17 cellular contexts compared by ENCODE assay signal in the genomic region with DNA sequence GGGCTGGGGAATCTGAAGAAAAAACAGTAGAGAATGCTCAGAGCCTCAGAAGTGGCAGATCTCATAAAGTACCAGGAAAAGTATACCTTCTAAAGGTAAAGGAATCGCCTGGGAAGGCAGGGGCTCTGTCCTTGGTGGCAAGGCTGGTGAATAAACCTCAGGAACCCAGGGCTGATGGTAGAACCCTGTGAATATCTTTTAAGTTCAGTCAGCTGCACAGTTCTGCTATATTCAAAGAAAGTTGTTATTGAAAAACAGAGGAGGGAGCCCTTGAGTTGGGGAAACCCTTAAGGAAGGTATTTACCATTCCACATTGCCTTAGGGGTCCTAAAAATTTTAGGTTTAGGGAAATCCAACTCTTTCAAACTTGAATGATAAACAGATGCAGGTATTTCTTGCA. TPM values are rescaled to one million over a fixed set of nuclear protein-coding genes. Genes with fewer than 3 reads are reported as not detected.
DNase-seq lines count a peak whose midpoint lies in the region; ATAC-seq and TF ChIP-seq lines count a peak whose summit lies in the region.
"Had no signal": no experiment of that assay in that cellular context is flagged by ENCODE, and none has a peak within 500 bp of the region (broad histone marks: within the 10 kb centered on the region; RNA-seq: fewer than 3 reads in every experiment).

No MANE protein-coding gene starts in this region.

- POLR2A ChIA-PET in A673 (lab: Charles Lee; ENCODE audit: low non-redundant PET): no interaction called here

- H3K9me3 Mint-ChIP-seq in HFFc6 (no peaks in the 10 kb centered on the region), endodermal cell (no peaks in the 10 kb centered on the region)
- H3K9me3 Mint-ChIP-seq: activated B cell treated with CpG ODN at 0.5 μM for 24 hours; activated naive CD4-positive, alpha-beta T cell treated with anti-CD3 and anti-CD28 coated beads, Interleukin-2, amount 10 ng/mL, durations not matched to agents 7 days and 5 days; effector memory CD8-positive, alpha-beta T cell had no signal

- H3K36me3 Mint-ChIP-seq in HFFc6 (ENCODE audit: low read depth) (no peaks in the 10 kb centered on the region), endodermal cell (ENCODE audit: low read depth) (no peaks in the 10 kb centered on the region)
- H3K36me3 Mint-ChIP-seq: activated naive CD4-positive, alpha-beta T cell treated with anti-CD3 and anti-CD28 coated beads, Interleukin-2, amount 10 ng/mL, durations not matched to agents 7 days and 5 days had no signal

- 70 to 88% methylated on average over 1 of the region's 1 CpG for WGBS in endodermal cell (ENCODE audit: insufficient coverage in 1 of 2, insufficient read length in 1 of 2), 2 experiments

- no peak for ATAC-seq in HG03469 (IDR thresholded peaks at IDR 0.05; ENCODE audit: unreplicated experiment)
- no peak for ATAC-seq in HG02798 (IDR thresholded peaks at IDR 0.05; ENCODE audit: poor library complexity, unreplicated experiment)
- ATAC-seq: effector memory CD8-positive, alpha-beta T cell; gastrocnemius medialis; psoas muscle had no signal

- intact Hi-C loops in A673 (cut with micrococcal nuclease; ENCODE audit: unreplicated experiment): loop anchor here (2.0 to 5.0 kb wide), 2 partner anchors 63 to 239 kb away; no protein-coding TSS in a partner anchor

- CTCF ChIA-PET in A673 (lab: Charles Lee): interaction anchor here (1.5 kb wide), 1 partner anchor 70 kb away, joined by 7 read pairs; no protein-coding TSS in a partner anchor

- TF ChIP-seq CTCF in A673 (conservative IDR thresholded peaks at IDR 0.05; ENCODE audit: low read depth, low read length): peak; percentile 57
- peak; percentile 20; the same call in 1 of the 2 replicates for TF ChIP-seq CTCF in HFFc6 (IDR thresholded peaks at IDR 0.05)
- peak; percentile 36 for TF ChIP-seq CTCF in endodermal cell (conservative IDR thresholded peaks at IDR 0.05)

- H3K9ac ChIP-seq in endodermal cell (ENCODE audit: extremely low read depth, low read length, poor library complexity, severe bottlenecking): no peak overlapping the region

- H3K4me1 ChIP-seq in A673 (ENCODE audit: insufficient read depth, low read length, poor library complexity, severe bottlenecking): no peaks in the 10 kb centered on the region
- H3K4me1 ChIP-seq in endodermal cell (ENCODE audit: control insufficient read depth, insufficient read depth, low read length): no peaks in the 10 kb centered on the region
- H3K4me1 ChIP-seq: gastrocnemius medialis, psoas muscle had no signal

- H3K36me3 ChIP-seq in A673 (ENCODE audit: insufficient read depth, low read length, poor library complexity, severe bottlenecking) (no peaks in the 10 kb centered on the region), endodermal cell (ENCODE audit: control insufficient read depth, insufficient read depth, low read length) (no peaks in the 10 kb centered on the region)
- H3K36me3 ChIP-seq: cardiac muscle cell, gastrocnemius medialis had no signal

- BruUV-seq in A673 (replicated peaks; lab: Mats Ljungman, UMichigan): no TSS peak

- H3K27ac Mint-ChIP-seq in HFFc6: no peak overlapping the region
- H3K27ac Mint-ChIP-seq in endodermal cell: no peak overlapping the region
- H3K27ac Mint-ChIP-seq: activated B cell treated with CpG ODN at 0.5 μM for 24 hours; activated naive CD4-positive, alpha-beta T cell treated with anti-CD3 and anti-CD28 coated beads, Interleukin-2, amount 10 ng/mL, durations not matched to agents 7 days and 5 days; effector memory CD8-positive, alpha-beta T cell had no signal

- H3K27me3 ChIP-seq in A673 (replicated peaks; ENCODE audit: insufficient read depth, low read depth, low read length, poor library complexity) (no peaks in the 10 kb centered on the region), endodermal cell (ENCODE audit: control insufficient read depth, insufficient read depth, low read length, poor library complexity, severe bottlenecking) (no peaks in the 10 kb centered on the region)
- H3K27me3 ChIP-seq: cardiac muscle cell, gastrocnemius medialis had no signal

- H3K27ac ChIP-seq in A673 (ENCODE audit: low read depth, low read length, poor library complexity, severe bottlenecking) (no peak overlapping the region), endodermal cell (ENCODE audit: low read depth, low read length) (no peak overlapping the region)
- H3K27ac ChIP-seq: cardiac muscle cell, gastrocnemius medialis, psoas muscle had no signal

- DNase-seq in A673 (ENCODE audit: low spot score) (peak; percentile 63), HFFc6 (no peak), OCI-M1 (lab: John Stamatoyannopoulos, UW) (peak; percentile 41), endodermal cell (no peak), dedifferentiated amniotic fluid mesenchymal stem cell (ENCODE audit: extremely low spot score) (no peak)
- DNase-seq in activated naive CD4-positive, alpha-beta T cell treated with Interleukin-2 at 50 U/mL for 16 hours: no peak
- DNase-seq: activated B cell treated with CpG ODN at 0.5 μM for 24 hours; activated naive CD4-positive, alpha-beta T cell treated with anti-CD3 and anti-CD28 coated beads, Interleukin-2, amount 10 ng/mL, durations not matched to agents 7 days and 5 days; DMS153; effector memory CD8-positive, alpha-beta T cell; gastrocnemius medialis; NCI-H2029; psoas muscle; SW 1271 had no signal

- H3K4me3 Mint-ChIP-seq in HFFc6 (no peak overlapping the region), endodermal cell (no peak overlapping the region)
- H3K4me3 Mint-ChIP-seq: activated B cell treated with CpG ODN at 0.5 μM for 24 hours; activated naive CD4-positive, alpha-beta T cell treated with anti-CD3 and anti-CD28 coated beads, Interleukin-2, amount 10 ng/mL, durations not matched to agents 7 days and 5 days; effector memory CD8-positive, alpha-beta T cell had no signal

- H3K4me3 ChIP-seq in A673 (ENCODE audit: low read depth, low read length, poor library complexity, severe bottlenecking): no peak overlapping the region
- H3K4me3 ChIP-seq in endodermal cell (ENCODE audit: low read length): no peak overlapping the region
- H3K4me3 ChIP-seq: cardiac muscle cell, gastrocnemius medialis, psoas muscle had no signal

- H3K9me3 ChIP-seq in A673 (ENCODE audit: low read depth, low read length, poor library complexity, severe bottlenecking) (no peaks in the 10 kb centered on the region), endodermal cell (ENCODE audit: control insufficient read depth, low read length) (no peaks in the 10 kb centered on the region)
- H3K9me3 ChIP-seq: gastrocnemius medialis, psoas muscle had no signal

- peaks cover 4% of the 10 kb centered on the region for H3K27me3 Mint-ChIP-seq in HFFc6 (ENCODE audit: insufficient read depth)
- no peaks in the 10 kb centered on the region for H3K27me3 Mint-ChIP-seq in endodermal cell (ENCODE audit: insufficient read depth)

- no peaks in the 10 kb centered on the region for H3K4me1 Mint-ChIP-seq in HFFc6 (ENCODE audit: low read depth)
- H3K4me1 Mint-ChIP-seq in endodermal cell: no peaks in the 10 kb centered on the region
- H3K4me1 Mint-ChIP-seq: activated B cell treated with CpG ODN at 0.5 μM for 24 hours; activated naive CD4-positive, alpha-beta T cell treated with anti-CD3 and anti-CD28 coated beads, Interleukin-2, amount 10 ng/mL, durations not matched to agents 7 days and 5 days had no signal

RNA-seq across cellular contexts. Expression of a gene that starts 31.2 kb away (rescaled TPM):
- total RNA-seq in A673 (2021) (0.17 TPM in 1 of 2 replicates, not detected in the other), endodermal cell (under 1 TPM in 1 of 2 donors, not detected in 1; 0.18 TPM)
- total RNA-seq in HFFc6 (2021; fragmentation: NEBNext Ultra II Directional; extraction: Animal tissue kit (Norgen Biotek cat#: 25700)): under 1 TPM in 3 of 6 experiments, not detected in 3; 0.07 to 0.19 (median 0.12) TPM
- 0.07 TPM for polyA plus RNA-seq in endodermal cell (2013, experiment 1 of 2)
- polyA plus RNA-seq in endodermal cell (2013, experiment 2 of 2): 0.08 TPM
- total RNA-seq: activated B cell treated with CpG ODN at 0.5 μM for 24 hours had no signal
- polyA plus RNA-seq: cardiac muscle cell had no signal

Comparison
In these comparisons a context has a peak if more than half of its experiments do, and no peak if none do; other contexts are left out.
1. DNase-seq: peak in A673 (single experiment) and OCI-M1 (single experiment); none in HFFc6 (single experiment), endodermal cell (single experiment), activated naive CD4-positive, alpha-beta T cell treated with Interleukin-2 at 50 U/mL for 16 hours (single experiment) and dedifferentiated amniotic fluid mesenchymal stem cell (single experiment).
2. Peak in every context shown above with its lines, with median percentiles within 50 percentile points of each other: CTCF ChIP-seq.